Comparison of ENCODE assay signal across 1 cellular context in genomic region chr10:132441818-132442217, GRCh38.
TF ChIP-seq lines count a peak whose summit lies in the region.

No MANE protein-coding gene starts in this region.

TF ChIP-seq in SK-N-SH, 30 proteins besides CTCF, POLR2A, EP300 and RAD21:
- TF ChIP-seq ZBTB33 (IDR thresholded peaks at IDR 0.05; ENCODE audit: borderline replicate concordance, low read depth): no peak
- no peak for TF ChIP-seq POLR2AphosphoS5 (IDR thresholded peaks at IDR 0.05; ENCODE audit: low read depth, low read length)
- no peak for TF ChIP-seq SIN3A (IDR thresholded peaks at IDR 0.05; ENCODE audit: borderline replicate concordance, low read depth, low read length)
- TF ChIP-seq TEAD4 (IDR thresholded peaks at IDR 0.05; ENCODE audit: borderline replicate concordance, insufficient read depth): no peak
- no peak for TF ChIP-seq PBX3 (IDR thresholded peaks at IDR 0.05)
- TF ChIP-seq EZH2phosphoT487 (IDR thresholded peaks at IDR 0.05; ENCODE audit: borderline replicate concordance, low read depth): no peak
- no peak for TF ChIP-seq MEF2A (IDR thresholded peaks at IDR 0.05; ENCODE audit: borderline replicate concordance, low read depth)
- no peak for TF ChIP-seq RCOR1 (IDR thresholded peaks at IDR 0.05; ENCODE audit: low read length)
- TF ChIP-seq TCF12 (IDR thresholded peaks at IDR 0.05): no peak
- TF ChIP-seq REST (IDR thresholded peaks at IDR 0.05; ENCODE audit: low read depth, low read length): no peak
- TF ChIP-seq CHD2 (IDR thresholded peaks at IDR 0.05; ENCODE audit: low read length, partially characterized antibody): no peak
- TF ChIP-seq NFIC (IDR thresholded peaks at IDR 0.05; ENCODE audit: borderline replicate concordance): no peak
